In the genomic region with DNA sequence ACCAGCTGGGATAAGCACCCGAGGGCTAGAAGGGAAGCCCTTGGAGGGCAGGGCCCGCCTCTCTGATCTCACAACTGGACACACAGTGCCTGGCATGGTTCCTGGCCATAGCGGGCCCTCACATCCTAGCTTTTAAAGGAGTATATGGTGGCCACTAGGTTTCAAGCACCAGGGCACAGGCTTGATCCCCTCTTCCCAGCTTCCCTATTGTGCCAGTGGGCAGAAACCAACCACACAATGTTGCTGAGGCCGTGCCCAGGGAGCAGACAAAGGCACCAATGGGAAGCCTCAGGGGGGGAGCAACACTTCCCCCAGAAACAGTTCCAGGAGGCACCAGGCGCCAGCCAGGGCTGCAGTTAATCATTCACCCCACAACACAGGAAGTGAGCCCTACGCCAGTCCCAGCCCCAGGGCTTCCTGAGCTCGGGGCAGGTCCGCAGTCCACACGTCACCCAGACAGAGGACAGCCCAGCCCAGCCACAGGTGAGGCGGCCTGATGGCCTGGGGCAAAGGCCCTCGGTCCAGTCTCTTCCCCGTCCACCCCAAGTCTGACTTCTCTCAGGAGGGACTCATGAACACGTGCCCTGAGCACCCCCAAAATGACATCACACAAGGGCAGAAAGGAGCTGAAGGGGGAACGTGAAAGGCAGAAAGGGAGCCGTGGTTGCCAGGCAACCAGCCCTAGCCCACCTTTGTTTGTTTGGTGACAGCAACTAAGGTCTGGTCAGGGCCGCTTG, we compare ENCODE assay signal across 8 cellular contexts.
DNase-seq lines count a peak whose midpoint lies in the region; ATAC-seq lines count a peak whose summit lies in the region.

No MANE protein-coding gene starts in this region.

- peak overlapping the region in 19 of 21 experiments; percentile 7 to 84 (median 67) for H3K27ac ChIP-seq in skin epidermis

- no peaks in the 10 kb centered on the region for H3K27me3 ChIP-seq in HAP-1 (ENCODE audit: low read depth)

- DNase-seq in hippocampal formation (lab: John Stamatoyannopoulos, UW) (peak; percentile 79 to 92), HAP-1 (ENCODE audit: low spot score in 2 of 2) (no peak)
- DNase-seq in activated naive CD4-positive, alpha-beta T cell (lab: John Stamatoyannopoulos, UW): no peak

- H3K36me3 Mint-ChIP-seq in T-helper 1 cell treated with Interleukin-12 subunit alpha and Interleukin-12 subunit beta and Interleukin-4 antibody, amounts not matched to agents 30 μg/mL and 1 μg/mL, for 36 hours (ENCODE audit: low read depth): peaks cover 5% of the 10 kb centered on the region

- H3K9me3 Mint-ChIP-seq in T-helper 1 cell treated with Interleukin-12 subunit alpha and Interleukin-12 subunit beta and Interleukin-4 antibody, amounts not matched to agents 30 μg/mL and 1 μg/mL, for 36 hours: no peaks in the 10 kb centered on the region

- ATAC-seq in GM18870 (IDR thresholded peaks at IDR 0.05; ENCODE audit: unreplicated experiment) (peak; percentile 74), HG02943 (IDR thresholded peaks at IDR 0.05; ENCODE audit: low read depth, unreplicated experiment) (peak; percentile 92), HG03439 (IDR thresholded peaks at IDR 0.05; ENCODE audit: unreplicated experiment) (no peak)

- H3K4me3 Mint-ChIP-seq in T-helper 1 cell treated with Interleukin-12 subunit alpha and Interleukin-12 subunit beta and Interleukin-4 antibody, amounts not matched to agents 30 μg/mL and 1 μg/mL, for 36 hours: no peak overlapping the region

- H3K4me3 ChIP-seq in skin epidermis (no peak overlapping the region), HAP-1 (no peak overlapping the region)

- peaks cover 7% of the 10 kb centered on the region for H3K4me1 Mint-ChIP-seq in T-helper 1 cell treated with Interleukin-12 subunit alpha and Interleukin-12 subunit beta and Interleukin-4 antibody, amounts not matched to agents 30 μg/mL and 1 μg/mL, for 36 hours (ENCODE audit: low read depth)

- H3K27ac Mint-ChIP-seq in T-helper 1 cell treated with Interleukin-12 subunit alpha and Interleukin-12 subunit beta and Interleukin-4 antibody, amounts not matched to agents 30 μg/mL and 1 μg/mL, for 36 hours: peak overlapping the region; percentile 10

- in situ Hi-C loops in HAP-1 (cut with MboI; ENCODE audit: low sequenced_read_pairs): no loop called here

- H3K4me1 ChIP-seq in HAP-1: peaks cover 11% of the 10 kb centered on the region

- no peaks in the 10 kb centered on the region for H3K27me3 Mint-ChIP-seq in T-helper 1 cell treated with Interleukin-12 subunit alpha and Interleukin-12 subunit beta and Interleukin-4 antibody, amounts not matched to agents 30 μg/mL and 1 μg/mL, for 36 hours (ENCODE audit: low read depth)

- no peaks in the 10 kb centered on the region for H3K9me3 ChIP-seq in HAP-1

- H3K36me3 ChIP-seq in HAP-1 (replicated peaks): peaks cover 13% of the 10 kb centered on the region

Comparison
In these comparisons a context has a peak if more than half of its experiments do, and no peak if none do; other contexts are left out.
1. DNase-seq: peak in hippocampal formation (2 of 2); none in activated naive CD4-positive, alpha-beta T cell (0 of 4) and HAP-1 (0 of 2).